In the genomic region with DNA sequence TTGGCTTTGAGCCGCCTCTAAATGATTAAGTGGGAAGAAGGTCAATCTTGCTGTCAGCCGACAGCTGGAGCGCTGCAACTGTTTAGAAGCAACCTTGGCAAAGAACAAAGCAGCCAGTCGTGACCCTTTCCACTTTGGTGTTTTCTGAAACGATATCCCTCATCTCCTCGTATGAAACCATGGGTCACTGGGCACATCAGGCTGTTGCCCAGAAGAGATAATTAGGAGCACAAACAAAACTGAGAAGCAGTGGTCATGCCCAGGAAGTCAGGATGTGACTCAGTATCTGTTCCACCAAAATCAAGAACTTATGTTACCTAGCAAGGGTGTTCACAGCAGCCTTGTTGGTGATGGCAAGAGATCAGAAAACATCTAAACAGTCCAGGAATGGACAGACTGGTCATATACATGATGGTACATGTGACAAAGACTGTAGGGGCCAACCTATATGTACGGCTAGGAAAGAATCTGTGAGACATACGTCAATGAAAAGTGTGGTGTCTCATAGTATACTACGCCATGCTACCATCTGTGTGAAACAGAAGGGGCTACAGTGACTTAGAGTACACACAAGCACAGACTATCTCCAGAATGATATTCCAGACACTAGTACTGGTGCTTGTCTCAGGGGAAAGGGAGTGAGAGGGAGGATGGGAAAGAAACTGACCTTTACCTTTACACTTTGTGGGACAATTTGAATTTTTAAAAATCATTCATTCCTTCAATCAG, we compare ENCODE assay signal across 8 cellular contexts. TPM values are rescaled to one million over a fixed set of nuclear protein-coding genes. Genes with fewer than 3 reads are reported as not detected.
DNase-seq lines count a peak whose midpoint lies in the region; ATAC-seq, FAIRE-seq and TF ChIP-seq lines count a peak whose summit lies in the region.

No MANE protein-coding gene starts in this region.

- POLR2A ChIA-PET in RWPE1 (lab: Yijun Ruan, JAX; ENCODE audit: low non-redundant PET) = interaction anchor here (0.6 kb wide), 1 partner anchor 45 kb away, joined by 3 read pairs; no protein-coding TSS in a partner anchor

- H3K27me3 ChIP-seq in esophagus (ENCODE audit: control insufficient read depth in 1 of 2, insufficient read depth in 2 of 2, low read length in 2 of 2) = no peaks in the 10 kb centered on the region
- no peaks in the 10 kb centered on the region for H3K27me3 ChIP-seq in pancreas

- TF ChIP-seq CTCF in RWPE1 (conservative IDR thresholded peaks at IDR 0.05; ENCODE audit: low read depth) (no peak), pancreas (IDR thresholded peaks at IDR 0.05) (no peak)

- CTCF ChIA-PET in RWPE1 (lab: Yijun Ruan, JAX) = interaction anchor here (0.7 to 1.7 kb wide), 3 partner anchors 10 to 125 kb away, joined by 3 to 7 read pairs (median 6); no protein-coding TSS in a partner anchor

- H3K9me3 ChIP-seq in esophagus (ENCODE audit: control insufficient read depth in 2 of 2, insufficient read depth in 1 of 2, low read depth in 1 of 2, low read length in 1 of 2) (no peaks in the 10 kb centered on the region), pancreas (no peaks in the 10 kb centered on the region)

- peak; percentile 29 to 50 (median 48) for ATAC-seq in pancreas
- no peak for ATAC-seq in HG03097 (IDR thresholded peaks at IDR 0.05; ENCODE audit: low FRiP score, unreplicated experiment)
- ATAC-seq in GM21717 (IDR thresholded peaks at IDR 0.05; ENCODE audit: unreplicated experiment) = no peak
- no peak for ATAC-seq in HG02970 (IDR thresholded peaks at IDR 0.05; ENCODE audit: low FRiP score, unreplicated experiment)

- peaks cover 12 to 13% of the 10 kb centered on the region in 2 donors for H3K36me3 ChIP-seq in esophagus (ENCODE audit: control insufficient read depth in 2 of 2, insufficient read depth in 2 of 2, low read length in 1 of 2)
- H3K36me3 ChIP-seq in pancreas = peaks cover 0 to 44% (median 6%) of the 10 kb centered on the region in 3 donors

- H3K4me1 ChIP-seq in esophagus (ENCODE audit: control insufficient read depth in 2 of 2, insufficient read depth in 2 of 2, low read length in 1 of 2) (peaks cover 0 to 7% of the 10 kb centered on the region in 2 donors), pancreas (peaks cover 32 to 38% (median 34%) of the 10 kb centered on the region in 3 donors)

- H3K27ac ChIP-seq in RWPE1 (peak overlapping the region; percentile 68), esophagus (ENCODE audit: low read depth in 2 of 2, low read length in 1 of 2) (peak overlapping the region; percentile 64 to 89), pancreas (peak overlapping the region; percentile 29 to 74 (median 46))

- intact Hi-C loops in pancreas (cut with DNase I) = no loop called here

- no peak overlapping the region for H3K4me3 ChIP-seq in esophagus (ENCODE audit: low read depth in 1 of 2, low read length in 2 of 2)
- no peak overlapping the region for H3K4me3 ChIP-seq in pancreas

- WGBS in esophagus, 2 donors = 60 to 68% methylated on average over 9 of the region's 9 CpGs
- WGBS in pancreas, 2 donors = 50% methylated on average over 9 of the region's 9 CpGs

- DNase-seq in DMS 273 (lab: John Stamatoyannopoulos, UW; ENCODE audit: unreplicated experiment) (peak; percentile 61), RWPE1 (ENCODE audit: low spot score) (no peak), pancreas (no peak), NK-92 (lab: John Stamatoyannopoulos, UW; ENCODE audit: unreplicated experiment) (no peak)

- no peak for FAIRE-seq in pancreas (lab: Jason Lieb, UNC)

RNA-seq across cellular contexts. Expression of a gene that starts 22.4 kb away (rescaled TPM):
- polyA plus RNA-seq in esophagus (10 to 100 TPM; 41.1 to 70.8 TPM), pancreas (10 to 100 TPM in 1 of 2 donors, 1 to 10 TPM in 1; 7.0 to 11.9 TPM)
- 10 to 100 TPM; 11.9 to 15.9 (median 13.8) TPM for total RNA-seq in pancreas

RNA-seq across cellular contexts. Expression of a gene that starts 40.2 kb away (rescaled TPM):
- polyA plus RNA-seq in esophagus = 10 to 100 TPM; 14.9 to 34.2 TPM
- total RNA-seq in pancreas = 10 to 100 TPM in 1 of 6 donors, 1 to 10 TPM in 5; 3.9 to 16.4 (median 6.7) TPM
- polyA plus RNA-seq in pancreas = 10 to 100 TPM in 1 of 2 donors, 1 to 10 TPM in 1; 8.1 to 10.6 TPM

Comparison
In these comparisons a context has a peak if more than half of its experiments do, and no peak if none do; other contexts are left out.
1. ATAC-seq: peak in pancreas (4 of 4); none in HG03097 (single experiment), GM21717 (single experiment) and HG02970 (single experiment).
2. Peak in every context shown above with its lines, with median percentiles within 50 percentile points of each other: H3K27ac ChIP-seq.